9 cellular contexts compared by ENCODE assay signal in the genomic region with DNA sequence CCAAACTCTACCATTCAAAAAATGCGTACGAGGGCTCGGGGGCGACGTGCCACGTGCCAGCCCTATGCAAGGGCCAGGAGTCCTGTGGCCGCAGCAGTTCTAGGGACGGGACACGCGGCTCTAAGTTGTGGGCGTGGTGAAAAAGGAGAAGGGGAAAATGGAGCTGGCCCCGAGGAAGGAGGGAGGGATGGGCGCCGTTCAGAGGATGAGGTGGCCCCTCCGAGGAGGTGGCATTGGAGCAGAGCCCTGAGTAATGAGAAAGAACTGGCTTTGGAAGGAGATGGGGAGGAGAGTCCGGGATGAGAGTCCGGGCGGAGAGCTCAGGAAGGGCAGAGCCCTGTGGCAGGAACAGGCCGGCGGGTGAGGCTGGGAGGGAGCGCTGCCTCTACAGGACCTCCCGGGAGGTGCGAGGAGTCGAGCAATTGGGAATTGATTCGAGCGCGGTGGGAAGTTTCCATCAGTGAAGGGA. TPM values are rescaled to one million over a fixed set of nuclear protein-coding genes. Genes with fewer than 3 reads are reported as not detected.
DNase-seq lines count a peak whose midpoint lies in the region; ATAC-seq and TF ChIP-seq lines count a peak whose summit lies in the region.
"Had no signal": no experiment of that assay in that cellular context is flagged by ENCODE, and none has a peak within 500 bp of the region (broad histone marks: within the 10 kb centered on the region; RNA-seq: fewer than 3 reads in every experiment).

No MANE protein-coding gene starts in this region.

- no peak overlapping the region for H3K27ac ChIP-seq in PC-3 (ENCODE audit: low read length)
- H3K27ac ChIP-seq in ovary, result peak overlapping the region in 1 of 2 donors; percentile 51
- peak overlapping the region in 1 of 3 donors; percentile 56 for H3K27ac ChIP-seq in thyroid gland
- H3K27ac ChIP-seq: KMS-11 had no signal

- no peak overlapping the region for H3K9ac ChIP-seq in PC-3 (ENCODE audit: low read length)
- H3K9ac ChIP-seq: KMS-11 had no signal

- TF ChIP-seq EP300 in ovary (IDR thresholded peaks at IDR 0.05), result no peak

- H3K9me3 ChIP-seq in PC-3 (ENCODE audit: low read length), result no peaks in the 10 kb centered on the region
- H3K9me3 ChIP-seq in ovary, result no peaks in the 10 kb centered on the region
- no peaks in the 10 kb centered on the region for H3K9me3 ChIP-seq in thyroid gland

- H2AFZ ChIP-seq in PC-3 (ENCODE audit: low read length), result peak overlapping the region; percentile 4; the same call in 1 of the 2 replicates

- no peak for TF ChIP-seq POLR2A in ovary (IDR thresholded peaks at IDR 0.05)
- no peak for TF ChIP-seq POLR2A in thyroid gland (IDR thresholded peaks at IDR 0.05)

- CTCF ChIA-PET in PC-3 (lab: Charles Lee), result no interaction called here

- 1 to 3% (median 1%) methylated on average over 27 of the region's 27 CpGs for WGBS in ovary, 3 donors
- 13 to 14% methylated on average over 26 of the region's 27 CpGs for WGBS in thyroid gland, 2 donors

- no peaks in the 10 kb centered on the region for H3F3A ChIP-seq in PC-3 (ENCODE audit: low read length, unreplicated experiment)

- DNase-seq in DMS79 treated with DMSO at 0.1 percent for 48 hours (lab: John Stamatoyannopoulos, UW), result peak; percentile 20
- peak; percentile 56 for DNase-seq in PC-3
- peak; percentile 10 for DNase-seq in fibroblast of pulmonary artery (ENCODE audit: low read depth)
- peak in 1 of 5 donors; percentile 49 for DNase-seq in ovary
- DNase-seq in stimulated activated CD4-positive, alpha-beta T cell treated with anti-CD3 and anti-CD28 coated beads, Interleukin-4, amount 100 ng/mL, for 4 hours, result no peak
- no peak for DNase-seq in thyroid gland

- H4K20me1 ChIP-seq in PC-3 (ENCODE audit: low read length), result no peaks in the 10 kb centered on the region

- H3K9me2 ChIP-seq in PC-3 (replicated peaks; ENCODE audit: low read length), result no peaks in the 10 kb centered on the region

- H3K4me1 ChIP-seq in PC-3 (ENCODE audit: insufficient read depth, low read length) (peaks cover 7% of the 10 kb centered on the region; the same call in 1 of the 2 replicates), ovary (ENCODE audit: insufficient read depth) (peaks cover 8% of the 10 kb centered on the region), thyroid gland (peaks cover 13 to 19% of the 10 kb centered on the region in 2 donors)

- POLR2A ChIA-PET in PC-3 (lab: Charles Lee; ENCODE audit: unreplicated experiment), result no interaction called here

- no peaks in the 10 kb centered on the region for H3K79me2 ChIP-seq in PC-3 (ENCODE audit: low read length)

- H3K4me3 ChIP-seq in PC-3 (ENCODE audit: low read length) (peak overlapping the region; percentile 54), fibroblast of pulmonary artery (replicated peaks; ENCODE audit: low read depth, low read length) (no peak overlapping the region), ovary (peak overlapping the region; percentile 37), thyroid gland (replicated peaks in 1 of 3) (peak overlapping the region in 1 of 3 donors; percentile 9)

- ATAC-seq in PC-3 (peak; percentile 61), GM18498 (IDR thresholded peaks at IDR 0.05; ENCODE audit: unreplicated experiment) (no peak), HG03354 (IDR thresholded peaks at IDR 0.05; ENCODE audit: poor library complexity, severe bottlenecking, unreplicated experiment) (no peak)

- no peaks in the 10 kb centered on the region for H3K36me3 ChIP-seq in PC-3 (ENCODE audit: low read depth, low read length)
- H3K36me3 ChIP-seq in ovary, result no peaks in the 10 kb centered on the region
- no peaks in the 10 kb centered on the region for H3K36me3 ChIP-seq in thyroid gland

- TF ChIP-seq CTCF in PC-3 (conservative IDR thresholded peaks at IDR 0.05; ENCODE audit: low read depth, low read length), result peak; percentile 11; the same call in 1 of the 2 replicates
- no peak for TF ChIP-seq CTCF in fibroblast of pulmonary artery (IDR thresholded peaks at IDR 0.05; ENCODE audit: low read length, missing control alignments)
- no peak for TF ChIP-seq CTCF in ovary (IDR thresholded peaks at IDR 0.05)
- TF ChIP-seq CTCF in thyroid gland (IDR thresholded peaks at IDR 0.05), result no peak

- peak overlapping the region; percentile 78 for H3K4me2 ChIP-seq in PC-3 (ENCODE audit: low read length)
- H3K4me2 ChIP-seq: KMS-11 had no signal

- BruUV-seq in PC-3 (replicated peaks; lab: Mats Ljungman, UMichigan), result no TSS peak

- H3K27me3 ChIP-seq in PC-3 (ENCODE audit: low read length) (no peaks in the 10 kb centered on the region), ovary (no peaks in the 10 kb centered on the region), thyroid gland (no peaks in the 10 kb centered on the region)

- intact Hi-C loops in PC-3 (cut with micrococcal nuclease), result no loop called here
- intact Hi-C loops in ovary (cut with DNase I), result loop anchor here in 1 of 4 donors (10.0 kb wide), 1 partner anchor 288 kb away; the partner anchor contains the start of gene KCNK4
- intact Hi-C loops in thyroid gland (cut with DNase I), result loop anchor here (10.0 kb wide), 1 partner anchor 78 kb away; no protein-coding TSS in a partner anchor

RNA-seq across cellular contexts. Expression of gene OTUB1, which starts 21.0 kb away (rescaled TPM):
- total RNA-seq in PC-3 (2014; rRNA removed) (124 and 129 TPM in 2 replicates), ovary (10 to 100 TPM; 49.4 to 66.7 (median 50.7) TPM), thyroid gland (100 to 1,000 TPM in 1 of 4 donors, 10 to 100 TPM in 3; 62.3 to 130 (median 76.1) TPM)
- polyA plus RNA-seq in ovary, result 10 to 100 TPM; 34.7 to 55.1 TPM

RNA-seq across cellular contexts. Expression of gene FLRT1, which starts 28.5 kb away (rescaled TPM):
- not detected in 2 replicates for total RNA-seq in PC-3 (2014; rRNA removed)
- total RNA-seq in ovary, result 1 to 10 TPM in 1 of 7 donors, under 1 TPM in 6; 0.23 to 1.2 (median 0.45) TPM
- under 1 TPM; 0.13 to 0.17 TPM for polyA plus RNA-seq in ovary
- total RNA-seq in thyroid gland, result 1 to 10 TPM in 3 of 4 donors, under 1 TPM in 1; 0.54 to 4.0 (median 3.8) TPM

RNA-seq across cellular contexts. Expression of gene COX8A, which starts 32.8 kb away (rescaled TPM):
- total RNA-seq in PC-3 (2014; rRNA removed) (1,480 and 1,500 TPM in 2 replicates), ovary (100 to 1,000 TPM; 197 to 339 (median 222) TPM), thyroid gland (100 to 1,000 TPM; 210 to 787 (median 471) TPM)
- 100 to 1,000 TPM in 1 of 2 donors, 10 to 100 TPM in 1; 64.8 to 438 TPM for polyA plus RNA-seq in ovary

Comparison
In these comparisons a context has a peak if more than half of its experiments do, and no peak if none do; other contexts are left out.
1. DNase-seq: peak in DMS79 treated with DMSO at 0.1 percent for 48 hours (single experiment), PC-3 (single experiment) and fibroblast of pulmonary artery (single experiment); none in stimulated activated CD4-positive, alpha-beta T cell treated with anti-CD3 and anti-CD28 coated beads, Interleukin-4, amount 100 ng/mL, for 4 hours (0 of 2) and thyroid gland (0 of 2).